Comparison of ENCODE assay signal across 26 cellular contexts in genomic region chr1:107920999-107921398, GRCh38. TPM values are rescaled to one million over a fixed set of nuclear protein-coding genes. Genes with fewer than 3 reads are reported as not detected.
"Had no signal": no experiment of that assay in that cellular context is flagged by ENCODE, and none has a peak within 500 bp of the region (broad histone marks: within the 10 kb centered on the region; RNA-seq: fewer than 3 reads in every experiment).

No MANE protein-coding gene starts in this region.

- H3K4me1 ChIP-seq: colonic mucosa, prostate gland, right atrium auricular region, stomach, vagina had no signal

- H3K27me3 Mint-ChIP-seq: central memory CD8-positive, alpha-beta T cell had no signal

- H3K9me3 ChIP-seq: colonic mucosa, prostate gland, right atrium auricular region, stomach, vagina had no signal

- ATAC-seq: activated CD4-positive, alpha-beta T cell treated with anti-CD3 and anti-CD28 coated beads for 36 hours; left lobe of liver; WTC11 had no signal

- H3K27ac ChIP-seq: brain microvascular endothelial cell, colonic mucosa, prostate gland, right atrium auricular region, skin epidermis, stomach, vagina had no signal

- H3K27me3 ChIP-seq: brain microvascular endothelial cell, colonic mucosa, right atrium auricular region, stomach, vagina had no signal

- H3K9me3 Mint-ChIP-seq: activated T-helper 1 cell treated with anti-CD3 and anti-CD28 coated beads, Interleukin-12 subunit alpha, Interleukin-12 subunit beta, Interleukin-2, Interleukin-4 antibody, amounts not matched to agents 30 ng/mL and 10 ng/mL and 1 ng/mL, durations not matched to agents 14 hours and 24 hours and 36 hours; central memory CD8-positive, alpha-beta T cell had no signal

- H3K36me3 ChIP-seq: brain microvascular endothelial cell, colonic mucosa, prostate gland, right atrium auricular region, stomach, vagina had no signal

- H3K36me3 Mint-ChIP-seq: mesothelial cell of epicardium had no signal

- H3K4me3 Mint-ChIP-seq: activated T-helper 1 cell treated with anti-CD3 and anti-CD28 coated beads, Interleukin-12 subunit alpha, Interleukin-12 subunit beta, Interleukin-2, Interleukin-4 antibody, amounts not matched to agents 30 ng/mL and 10 ng/mL and 1 ng/mL, durations not matched to agents 14 hours and 24 hours and 36 hours; central memory CD8-positive, alpha-beta T cell; mesothelial cell of epicardium; WTC11 had no signal

- DNase-seq: activated CD4-positive, alpha-beta T cell treated with anti-CD3 and anti-CD28 coated beads for 36 hours; activated CD4-positive, alpha-beta T cell treated with anti-CD3 and anti-CD28 coated beads, Interleukin-2, amount 50 U/mL, for 48 hours; activated naive CD4-positive, alpha-beta T cell; activated T-cell treated with anti-CD3 and anti-CD28 coated beads for 4 hours; aorta; brain microvascular endothelial cell; colonic mucosa; erythroblast; foreskin melanocyte; glutamatergic neuron; hippocampal formation; stimulated activated CD4-positive, alpha-beta T cell treated with anti-CD3 and anti-CD28 coated beads, Interleukin-4, amount 100 ng/mL, for 1 hour; stomach; T-helper 2 cell; trophoblast cell had no signal

- H3K27ac Mint-ChIP-seq: activated CD4-positive, alpha-beta T cell treated with anti-CD3 and anti-CD28 coated beads for 36 hours; activated T-helper 1 cell treated with anti-CD3 and anti-CD28 coated beads, Interleukin-12 subunit alpha, Interleukin-12 subunit beta, Interleukin-2, Interleukin-4 antibody, amounts not matched to agents 30 ng/mL and 10 ng/mL and 1 ng/mL, durations not matched to agents 14 hours and 24 hours and 36 hours; mesothelial cell of epicardium; WTC11 had no signal

- H3K4me3 ChIP-seq: colonic mucosa, lung, prostate gland, right atrium auricular region, skin epidermis, stomach, vagina had no signal

RNA-seq across cellular contexts. Expression of gene VAV3, which starts 44.0 kb away (rescaled TPM):
- total RNA-seq: osteocyte had no signal
